Comparison of ENCODE assay signal across 14 cellular contexts in the genomic region with DNA sequence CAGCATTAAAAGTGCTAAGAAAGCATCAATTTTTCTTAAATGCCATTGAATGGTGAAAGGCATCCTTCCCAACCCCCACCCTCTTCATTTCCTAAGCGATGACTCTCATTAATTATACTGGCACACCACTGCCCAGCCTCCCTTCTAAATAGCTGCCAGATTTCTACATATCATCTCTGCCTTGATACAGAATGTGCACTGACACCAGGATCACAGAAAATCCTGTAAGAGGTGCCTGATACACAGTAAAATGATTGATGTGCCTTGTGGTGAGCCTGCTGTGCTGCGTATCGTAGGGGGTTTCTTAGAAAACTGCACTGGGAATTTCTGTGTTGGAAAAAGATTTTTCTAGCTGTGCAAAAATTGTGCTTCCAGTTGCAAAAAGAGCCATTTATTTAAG. TPM values are rescaled to one million over a fixed set of nuclear protein-coding genes. Genes with fewer than 3 reads are reported as not detected.
DNase-seq lines count a peak whose midpoint lies in the region; ATAC-seq, FAIRE-seq and TF ChIP-seq lines count a peak whose summit lies in the region.
"Had no signal": no experiment of that assay in that cellular context is flagged by ENCODE, and none has a peak within 500 bp of the region (broad histone marks: within the 10 kb centered on the region; RNA-seq: fewer than 3 reads in every experiment).

No MANE protein-coding gene starts in this region.

- 89% methylated on average over 3 of the region's 3 CpGs for WGBS in A549 (ENCODE audit: missing lambda C conversion rate)
- WGBS in mesodermal cell (ENCODE audit: insufficient coverage in 2 of 2), 2 experiments: 67% methylated on average over 3 of the region's 3 CpGs; no CpG with 5 or more reads in 1 of the 2 experiments

- no peaks in the 10 kb centered on the region; the same call in 1 of the 2 replicates for H4K20me1 ChIP-seq in GM23338 (replicated peaks; ENCODE audit: insufficient read depth)

- TF ChIP-seq POLR2A in A549 (IDR thresholded peaks at IDR 0.05; ENCODE audit: low read length): no peak
- no peak for TF ChIP-seq POLR2A in GM12892 (IDR thresholded peaks at IDR 0.05; ENCODE audit: low read depth, low read length)

- H3K27ac ChIP-seq in A549 (0 out of 6 replicates have a peak overlapping the region, but pooled peaks of 1 of the 2 experiments have one; percentile 4), GM23338 (ENCODE audit: low read depth) (no peak overlapping the region), mesodermal cell (ENCODE audit: low read depth, low read length, severe bottlenecking) (peak overlapping the region; percentile 70)
- H3K27ac ChIP-seq: SJSA1 had no signal

- H3K27ac Mint-ChIP-seq in GM23338 (no peak overlapping the region), WTC11 (no peak overlapping the region)
- H3K27ac Mint-ChIP-seq in activated naive CD8-positive, alpha-beta T cell treated with anti-CD3 and anti-CD28 coated beads for 36 hours: no peak overlapping the region
- H3K27ac Mint-ChIP-seq: CD8-positive, alpha-beta memory T cell had no signal

- peaks cover 3% of the 10 kb centered on the region; the same call in 1 of the 2 replicates for H3K27me3 ChIP-seq in GM23338 (ENCODE audit: insufficient read depth)
- H3K27me3 ChIP-seq: SJSA1 had no signal

- H3K4me3 ChIP-seq in A549: no peak overlapping the region
- H3K4me3 ChIP-seq in GM23338: 0 out of 2 replicates have a peak overlapping the region, but pooled peaks have one; percentile 2
- no peak overlapping the region for H3K4me3 ChIP-seq in mesodermal cell (ENCODE audit: extremely low read depth, insufficient read depth, low read length, poor library complexity, severe bottlenecking)
- H3K4me3 ChIP-seq: SJSA1 had no signal

- ATAC-seq in A549 (no peak), GM23338 (no peak), WTC11 (no peak), sciatic nerve (no peak)

- no peaks in the 10 kb centered on the region for H3K9me3 ChIP-seq in A549
- H3K9me3 ChIP-seq in mesodermal cell (ENCODE audit: control insufficient read depth, low read length): no peaks in the 10 kb centered on the region
- H3K9me3 ChIP-seq: SJSA1 had no signal

- intact Hi-C loops in sciatic nerve (cut with DNase I): no loop called here

- POLR2A ChIA-PET in A549 (lab: Yijun Ruan, JAX): no interaction called here
- POLR2A ChIA-PET in WTC11 (lab: Charles Lee): no interaction called here

- no peaks in the 10 kb centered on the region for H3K9me2 ChIP-seq in GM23338 (ENCODE audit: insufficient read depth)

- no peak for FAIRE-seq in A549 (lab: Jason Lieb, UNC)
- no peak for FAIRE-seq in GM12892 (lab: Jason Lieb, UNC)
- no peak for FAIRE-seq in RCC 7860 (lab: Jason Lieb, UNC)

- peaks cover 11% of the 10 kb centered on the region for H3K79me2 ChIP-seq in GM23338 (replicated peaks; ENCODE audit: insufficient read depth)

- H3K4me1 Mint-ChIP-seq in GM23338 (peaks cover 57% of the 10 kb centered on the region), WTC11 (peaks cover 67% of the 10 kb centered on the region)
- peaks cover 17% of the 10 kb centered on the region for H3K4me1 Mint-ChIP-seq in activated naive CD8-positive, alpha-beta T cell treated with anti-CD3 and anti-CD28 coated beads for 36 hours

- no peaks in the 10 kb centered on the region for H3F3A ChIP-seq in GM23338 (replicated peaks; ENCODE audit: low read depth)

- no peak for TF ChIP-seq RAD21 in A549 (conservative IDR thresholded peaks at IDR 0.05 in 1 of 2, IDR thresholded peaks at IDR 0.05 in 1 of 2)

- H3K36me3 ChIP-seq in GM23338 (ENCODE audit: insufficient read depth) (no peaks in the 10 kb centered on the region), mesodermal cell (ENCODE audit: control insufficient read depth, insufficient read depth, low read length) (no peaks in the 10 kb centered on the region)
- H3K36me3 ChIP-seq: SJSA1 had no signal

- TF ChIP-seq EP300 in A549 (IDR thresholded peaks at IDR 0.05): no peak

- H3K4me3 Mint-ChIP-seq in GM23338 (peak overlapping the region; percentile 53; the same call in 1 of the 3 replicates), WTC11 (peak overlapping the region; percentile 71)
- no peak overlapping the region for H3K4me3 Mint-ChIP-seq in activated naive CD8-positive, alpha-beta T cell treated with anti-CD3 and anti-CD28 coated beads for 36 hours
- H3K4me3 Mint-ChIP-seq: CD8-positive, alpha-beta memory T cell had no signal

- H3K27me3 Mint-ChIP-seq in GM23338 (ENCODE audit: insufficient read depth, low read depth, poor library complexity): peaks cover 15% of the 10 kb centered on the region
- H3K27me3 Mint-ChIP-seq in WTC11 (ENCODE audit: low read depth): no peaks in the 10 kb centered on the region
- peaks cover 41% of the 10 kb centered on the region for H3K27me3 Mint-ChIP-seq in activated naive CD8-positive, alpha-beta T cell treated with anti-CD3 and anti-CD28 coated beads for 36 hours

- TF ChIP-seq CTCF in A549 (IDR thresholded peaks at IDR 0.05): no peak
- TF ChIP-seq CTCF in GM23338 (conservative IDR thresholded peaks at IDR 0.05; ENCODE audit: low read depth in 2 of 2): no peak
- TF ChIP-seq CTCF in WTC11 (IDR thresholded peaks at IDR 0.05): no peak

- DNase-seq in A549 (ENCODE audit: low read depth in 1 of 2, low spot score in 1 of 2) (no peak), GM23338 (ENCODE audit: low spot score) (no peak), WTC11 (ENCODE audit: low spot score) (no peak), GM12892 (ENCODE audit: insufficient read length) (no peak), sciatic nerve (ENCODE audit: low spot score) (no peak), RCC 7860 (ENCODE audit: low spot score) (no peak)
- DNase-seq in activated naive CD8-positive, alpha-beta T cell treated with anti-CD3 and anti-CD28 coated beads for 36 hours: no peak
- DNase-seq: CD8-positive, alpha-beta memory T cell; NCI-H510A; OCI-M1; SW 1271 had no signal

- H3K4me1 ChIP-seq in A549 (peaks cover 52% of the 10 kb centered on the region), GM23338 (ENCODE audit: insufficient read depth) (peaks cover 64% of the 10 kb centered on the region), mesodermal cell (ENCODE audit: control insufficient read depth, insufficient read depth, low read length, poor library complexity, severe bottlenecking) (no peaks in the 10 kb centered on the region)

- H3K4me2 ChIP-seq in A549 (peak overlapping the region; percentile 71; the same call in 2 of the 3 replicates), GM23338 (peak overlapping the region; percentile 65)

- H3K9me3 Mint-ChIP-seq in GM23338: no peaks in the 10 kb centered on the region
- H3K9me3 Mint-ChIP-seq in WTC11: no peaks in the 10 kb centered on the region
- no peaks in the 10 kb centered on the region for H3K9me3 Mint-ChIP-seq in activated naive CD8-positive, alpha-beta T cell treated with anti-CD3 and anti-CD28 coated beads for 36 hours
- H3K9me3 Mint-ChIP-seq: CD8-positive, alpha-beta memory T cell had no signal

- H3K36me3 Mint-ChIP-seq in GM23338 (ENCODE audit: low read depth) (no peaks in the 10 kb centered on the region), WTC11 (no peaks in the 10 kb centered on the region)
- H3K36me3 Mint-ChIP-seq in activated naive CD8-positive, alpha-beta T cell treated with anti-CD3 and anti-CD28 coated beads for 36 hours: no peaks in the 10 kb centered on the region

- peak overlapping the region; percentile 5; the same call in 1 of the 2 replicates for H2AFZ ChIP-seq in GM23338

- CTCF ChIA-PET in A549 (lab: Yijun Ruan, JAX) (interaction anchor here (1.1 to 1.3 kb wide), 2 partner anchors 9 to 58 kb away, joined by 3 to 5 read pairs; a partner anchor contains a TSS), WTC11 (lab: Charles Lee) (interaction anchor here (0.6 to 3.5 kb wide), 3 partner anchors 58 to 196 kb away, joined by 3 to 21 read pairs (median 5); a partner anchor contains a TSS)

TF ChIP-seq in A549, 52 proteins besides CTCF, POLR2A, EP300 and RAD21 (continues in another document):
- no peak for TF ChIP-seq MAFK (IDR thresholded peaks at IDR 0.05; ENCODE audit: partially characterized antibody)
- no peak for TF ChIP-seq NPAS2 (CRISPR knock-in tag; IDR thresholded peaks at IDR 0.05; ENCODE audit: borderline replicate concordance)

TF ChIP-seq in GM23338, 12 proteins besides CTCF, POLR2A, EP300 and RAD21 (continues in another document):
- no peak for TF ChIP-seq CREB1 (CRISPR knock-in tag; IDR thresholded peaks at IDR 0.05; ENCODE audit: low read depth)

RNA-seq across cellular contexts. Expression of a gene that starts 3.0 kb away (rescaled TPM):
- polyA plus RNA-seq in A549 (2011; rRNA removed) (11.1 and 14.8 TPM in 2 replicates), A549 (2017; fragmentation: RNase III; extraction: RNeasy Plus Mini Kit Qiagen cat#74134 plus additional on column Dnase treatment) (2.1 to 2.2 TPM (median 2.1 TPM) in 3 replicates), GM23338 (2016; fragmentation: Nextera tagmentation; extraction: Ambion mirVana) (7.1 and 8.1 TPM in 2 replicates)
- polyA plus RNA-seq in A549 (2012; cell fraction: cytosol; rRNA removed): 2.4 and 2.5 TPM in 2 replicates
- polyA plus RNA-seq in A549 (2012; cell fraction: nucleus; rRNA removed): 2.3 and 2.6 TPM in 2 replicates
- 26.0 and 30.0 TPM in 2 replicates for polyA minus RNA-seq in A549 (2011; rRNA and poly(A)+ RNA removed)
- 24.4 and 25.3 TPM in 2 replicates for total RNA-seq in GM23338 (2014; rRNA removed; shearing (Covaris generic))
- total RNA-seq in WTC11 (2021) (8.4 to 8.9 TPM (median 8.8 TPM) in 3 replicates), sciatic nerve (4.5 TPM)
- polyA plus RNA-seq in mesodermal cell (2013, experiment 1 of 2): 1.9 TPM
- polyA plus RNA-seq in mesodermal cell (2013, experiment 2 of 2): 1.7 TPM
- not detected for polyA plus RNA-seq in GM12892 (2012; ENCODE audit: missing spikeins)
- total RNA-seq in activated naive CD8-positive, alpha-beta T cell treated with anti-CD3 and anti-CD28 coated beads for 36 hours: 1 to 10 TPM; 1.2 to 1.3 TPM
- total RNA-seq: CD8-positive, alpha-beta memory T cell; LHCN-M2 had no signal
- polyA plus RNA-seq: CD8-positive, alpha-beta memory T cell had no signal

RNA-seq across cellular contexts. Expression of a gene that starts 58.2 kb away (rescaled TPM):
- 9.3 and 11.1 TPM in 2 replicates for polyA plus RNA-seq in A549 (2011; rRNA removed)
- polyA plus RNA-seq in A549 (2012; cell fraction: cytosol; rRNA removed): 3.5 and 3.6 TPM in 2 replicates
- 1.3 and 4.8 TPM in 2 replicates for polyA plus RNA-seq in A549 (2012; cell fraction: nucleus; rRNA removed)
- polyA plus RNA-seq in A549 (2017; fragmentation: RNase III; extraction: RNeasy Plus Mini Kit Qiagen cat#74134 plus additional on column Dnase treatment): 7.7 to 8.3 TPM (median 7.9 TPM) in 3 replicates
- 1.6 and 1.7 TPM in 2 replicates for polyA minus RNA-seq in A549 (2011; rRNA and poly(A)+ RNA removed)
- 3.5 and 7.4 TPM in 2 replicates for total RNA-seq in GM23338 (2014; rRNA removed; shearing (Covaris generic))
- polyA plus RNA-seq in GM23338 (2016; fragmentation: Nextera tagmentation; extraction: Ambion mirVana): 4.7 and 5.3 TPM in 2 replicates
- 2.8 to 3.0 TPM (median 3.0 TPM) in 3 replicates for total RNA-seq in WTC11 (2021)
- polyA plus RNA-seq in mesodermal cell (2013, experiment 1 of 2): 2.8 TPM
- 4.0 TPM for polyA plus RNA-seq in mesodermal cell (2013, experiment 2 of 2)
- polyA plus RNA-seq in GM12892 (2012; ENCODE audit: missing spikeins): 1.3 TPM
- total RNA-seq in activated naive CD8-positive, alpha-beta T cell treated with anti-CD3 and anti-CD28 coated beads for 36 hours: 1 to 10 TPM; 2.5 to 2.7 TPM
- total RNA-seq in sciatic nerve: 6.2 TPM
